In the genomic region with DNA sequence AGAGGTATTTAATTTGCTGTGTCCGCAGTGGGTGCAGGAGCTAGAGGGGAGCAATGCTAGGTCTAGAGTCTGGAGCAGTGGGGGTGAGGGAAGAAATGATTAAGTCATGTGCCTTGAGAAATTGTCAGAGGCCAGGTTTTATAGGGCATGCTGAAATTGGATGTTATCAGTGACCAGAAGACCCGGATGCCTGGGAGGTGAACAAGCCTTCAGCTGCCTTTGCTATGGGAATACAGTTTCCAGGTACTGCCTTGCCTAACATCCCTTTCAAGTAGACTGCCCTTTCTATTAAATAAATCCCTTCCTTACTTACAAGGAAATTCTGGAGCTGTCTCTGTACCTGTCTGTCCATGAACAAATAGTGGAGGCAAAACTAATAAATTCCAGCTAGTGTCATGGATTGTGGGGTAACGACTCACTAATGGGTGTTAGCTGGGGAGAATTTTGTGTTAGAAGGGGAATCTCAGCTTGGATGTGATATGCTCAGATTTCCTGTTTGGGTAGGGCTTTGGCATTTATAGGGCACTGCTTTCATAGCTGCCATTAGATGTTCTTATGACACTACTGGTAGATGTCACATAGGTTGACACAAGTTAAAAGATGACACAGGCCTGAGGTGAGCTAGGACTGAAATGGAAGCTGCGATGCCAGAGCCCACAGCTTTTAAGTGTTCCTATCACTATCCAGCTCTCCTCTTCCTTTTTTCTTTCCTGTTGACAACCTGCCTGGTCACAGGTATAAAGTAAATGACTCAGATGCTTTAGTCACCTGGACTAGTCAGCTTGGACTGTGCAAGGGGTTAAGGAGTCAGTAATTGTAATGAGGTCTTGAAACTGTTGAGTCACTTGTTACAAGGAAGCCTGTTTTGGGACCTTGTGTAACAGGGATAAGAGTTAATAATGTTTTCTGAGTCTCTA, we compare ENCODE assay signal across 8 cellular contexts. TPM values are rescaled to one million over a fixed set of nuclear protein-coding genes. Genes with fewer than 3 reads are reported as not detected.
A peak's percentile ranks its signal among the peaks of the same experiment; 100 is the strongest.
DNase-seq lines count a peak whose midpoint lies in the region; ATAC-seq and TF ChIP-seq lines count a peak whose summit lies in the region.

No MANE protein-coding gene starts in this region.

- peaks cover 26% of the 10 kb centered on the region for H3K36me3 ChIP-seq in GM23338 (ENCODE audit: insufficient read depth)
- peaks cover 25% of the 10 kb centered on the region for H3K36me3 ChIP-seq in SU-DHL-6 (ENCODE audit: low read length)
- H3K36me3 ChIP-seq in skeletal muscle tissue (ENCODE audit: control insufficient read depth in 3 of 3, insufficient read depth in 3 of 3, low read length in 3 of 3) = peaks cover 0 to 15% (median 12%) of the 10 kb centered on the region in 3 donors
- no peaks in the 10 kb centered on the region for H3K36me3 ChIP-seq in ovary

- H3K9me3 Mint-ChIP-seq in GM23338 = no peaks in the 10 kb centered on the region

- TF ChIP-seq CTCF in GM23338 (conservative IDR thresholded peaks at IDR 0.05; ENCODE audit: low read depth in 2 of 2) (no peak), SU-DHL-6 (IDR thresholded peaks at IDR 0.05; ENCODE audit: insufficient read depth, low read length, poor library complexity, severe bottlenecking) (no peak), fibroblast of the aortic adventitia (IDR thresholded peaks at IDR 0.05; ENCODE audit: insufficient read depth, low read length) (no peak), ovary (IDR thresholded peaks at IDR 0.05) (no peak)

- DNase-seq in GM23338 (ENCODE audit: low spot score) = no peak
- peak; percentile 64 for DNase-seq in fibroblast of the aortic adventitia (ENCODE audit: low read depth)
- no peak for DNase-seq in NCI-H2081 (lab: John Stamatoyannopoulos, UW)
- DNase-seq in NCI-H446 treated with DMSO at 0.1 percent for 48 hours (lab: John Stamatoyannopoulos, UW) = no peak
- DNase-seq in DMS153 treated with DMSO at 0.1 percent for 48 hours (lab: John Stamatoyannopoulos, UW; ENCODE audit: unreplicated experiment) = no peak
- DNase-seq in ovary = no peak

- peaks cover 45% of the 10 kb centered on the region for H3K4me1 ChIP-seq in GM23338 (ENCODE audit: insufficient read depth)
- H3K4me1 ChIP-seq in skeletal muscle tissue (ENCODE audit: control insufficient read depth in 3 of 3, insufficient read depth in 3 of 3, low read length in 3 of 3) = peaks cover 42 to 62% (median 55%) of the 10 kb centered on the region in 3 donors
- H3K4me1 ChIP-seq in ovary (ENCODE audit: insufficient read depth) = peaks cover 10% of the 10 kb centered on the region

- peaks cover 9% of the 10 kb centered on the region for H3K27me3 Mint-ChIP-seq in GM23338 (ENCODE audit: insufficient read depth, low read depth, poor library complexity)

- TF ChIP-seq EP300 in ovary (IDR thresholded peaks at IDR 0.05) = no peak

- H3K4me3 ChIP-seq in GM23338 (no peak overlapping the region), SU-DHL-6 (ENCODE audit: insufficient read depth, low read length, poor library complexity, severe bottlenecking) (no peak overlapping the region), fibroblast of the aortic adventitia (ENCODE audit: low read depth, low read length) (no peak overlapping the region), skeletal muscle tissue (ENCODE audit: low read length in 3 of 3) (peak overlapping the region in 2 of 3 donors; percentile 2 to 22), ovary (no peak overlapping the region)

- no peak for ATAC-seq in GM23338

- no peak overlapping the region for H3K4me3 Mint-ChIP-seq in GM23338

- H3K9me3 ChIP-seq in SU-DHL-6 (ENCODE audit: insufficient read depth, low read length) (no peaks in the 10 kb centered on the region), skeletal muscle tissue (ENCODE audit: control insufficient read depth in 3 of 3, low read length in 3 of 3) (no peaks in the 10 kb centered on the region), ovary (no peaks in the 10 kb centered on the region)

- peaks cover 44% of the 10 kb centered on the region for H3K36me3 Mint-ChIP-seq in GM23338 (ENCODE audit: low read depth)

- peak overlapping the region; percentile 50 for H3K4me2 ChIP-seq in GM23338
- H3K4me2 ChIP-seq in SU-DHL-6 (ENCODE audit: low read depth, low read length, poor library complexity, severe bottlenecking) = peak overlapping the region; percentile 39

- peaks cover 49% of the 10 kb centered on the region for H3K4me1 Mint-ChIP-seq in GM23338

- no peaks in the 10 kb centered on the region for H3F3A ChIP-seq in GM23338 (replicated peaks; ENCODE audit: low read depth)
- peaks cover 26% of the 10 kb centered on the region for H3F3A ChIP-seq in SU-DHL-6 (ENCODE audit: insufficient read depth)

- H3K27ac ChIP-seq in GM23338 (ENCODE audit: low read depth) (peak overlapping the region; percentile 52; the same call in 1 of the 2 replicates), SU-DHL-6 (ENCODE audit: low read depth, low read length) (peak overlapping the region; percentile 49), skeletal muscle tissue (ENCODE audit: low read depth, low read length) (peak overlapping the region; percentile 89), ovary (no peak overlapping the region)

- H4K20me1 ChIP-seq in GM23338 (replicated peaks; ENCODE audit: insufficient read depth) = peaks cover 34% of the 10 kb centered on the region
- no peaks in the 10 kb centered on the region for H4K20me1 ChIP-seq in SU-DHL-6 (ENCODE audit: low read depth, low read length)

- H3K79me2 ChIP-seq in GM23338 (replicated peaks; ENCODE audit: insufficient read depth) (peaks cover 91% of the 10 kb centered on the region), SU-DHL-6 (ENCODE audit: insufficient read depth, low read length) (peaks cover 83% of the 10 kb centered on the region)

- WGBS in ovary, 3 donors = 84 to 89% (median 85%) methylated on average over 4 of the region's 4 CpGs

- no peaks in the 10 kb centered on the region for H3K27me3 ChIP-seq in GM23338 (ENCODE audit: insufficient read depth)
- H3K27me3 ChIP-seq in SU-DHL-6 (ENCODE audit: low read length) = no peaks in the 10 kb centered on the region
- H3K27me3 ChIP-seq in skeletal muscle tissue (ENCODE audit: control insufficient read depth in 3 of 3, insufficient read depth in 3 of 3, low read length in 3 of 3) = no peaks in the 10 kb centered on the region
- H3K27me3 ChIP-seq in ovary = no peaks in the 10 kb centered on the region

- H3K9me2 ChIP-seq in GM23338 (ENCODE audit: insufficient read depth) (no peaks in the 10 kb centered on the region), SU-DHL-6 (replicated peaks; ENCODE audit: insufficient read depth, low read length) (no peaks in the 10 kb centered on the region)

- H2AFZ ChIP-seq in GM23338 (no peak overlapping the region), SU-DHL-6 (ENCODE audit: low read depth, low read length, severe bottlenecking) (no peak overlapping the region)

- no peak for TF ChIP-seq POLR2A in ovary (IDR thresholded peaks at IDR 0.05)

- H3K27ac Mint-ChIP-seq in GM23338 = peak overlapping the region; percentile 63

- intact Hi-C loops in ovary (cut with DNase I) = loop anchor here in 1 of 4 donors (10.0 kb wide), 1 partner anchor 117 kb away; no protein-coding TSS in a partner anchor

- H3K9ac ChIP-seq in SU-DHL-6 (ENCODE audit: low read length) (peak overlapping the region; percentile 7; the same call in 1 of the 2 replicates), skeletal muscle tissue (ENCODE audit: low read depth in 1 of 3, low read length in 3 of 3) (peak overlapping the region; percentile 18 to 46 (median 43))

TF ChIP-seq in GM23338, 12 proteins besides CTCF, POLR2A, EP300 and RAD21 (continues in another document):
- no peak for TF ChIP-seq ZNF331 (CRISPR knock-in tag; IDR thresholded peaks at IDR 0.05; ENCODE audit: low read depth)

RNA-seq across cellular contexts. Expression of gene CHD2, which starts 21.3 kb away (rescaled TPM):
- 108 and 119 TPM in 2 replicates for total RNA-seq in GM23338 (2014; rRNA removed; shearing (Covaris generic))
- polyA plus RNA-seq in GM23338 (2016; fragmentation: Nextera tagmentation; extraction: Ambion mirVana) = 112 and 130 TPM in 2 replicates
- total RNA-seq in fibroblast of the aortic adventitia (ENCODE audit: low replicate concordance) = 83.7 and 253 TPM in 2 replicates
- 105 TPM for total RNA-seq in skeletal muscle tissue
- total RNA-seq in ovary = 100 to 1,000 TPM in 4 of 7 donors, 10 to 100 TPM in 3; 83.8 to 146 (median 106) TPM
- 10 to 100 TPM; 43.6 to 73.9 TPM for polyA plus RNA-seq in ovary

Comparison
In these comparisons a context has a peak if more than half of its experiments do, and no peak if none do; other contexts are left out.
1. H3K27ac ChIP-seq: peak in GM23338 (single experiment), SU-DHL-6 (single experiment) and skeletal muscle tissue (single experiment); none in ovary (0 of 2).
2. H3K4me3 ChIP-seq: peak in skeletal muscle tissue (2 of 3); none in GM23338 (single experiment), SU-DHL-6 (single experiment), fibroblast of the aortic adventitia (single experiment) and ovary (single experiment).